In genomic region chr17:52995127-52995526, GRCh38 we compare ENCODE assay signal across 16 cellular contexts.
"Had no signal": no experiment of that assay in that cellular context is flagged by ENCODE, and none has a peak within 500 bp of the region (broad histone marks: within the 10 kb centered on the region; RNA-seq: fewer than 3 reads in every experiment).

No MANE protein-coding gene starts in this region.

- H3K27me3 Mint-ChIP-seq: activated naive CD8-positive, alpha-beta T cell; naive thymus-derived CD4-positive, alpha-beta T cell had no signal

- H3K4me3 ChIP-seq: gastroesophageal sphincter, mucosa of descending colon, pancreas, stomach, testis, upper lobe of left lung had no signal

- H3K4me1 Mint-ChIP-seq: naive thymus-derived CD4-positive, alpha-beta T cell had no signal

- H3K4me3 Mint-ChIP-seq: activated CD8-positive, alpha-beta T cell treated with anti-CD3 and anti-CD28 coated beads, Interleukin-2, amount 10 ng/mL, durations not matched to agents 7 days and 5 days; activated naive CD8-positive, alpha-beta T cell; activated T-cell treated with anti-CD3 and anti-CD28 coated beads, Interleukin-2, amount 50 U/mL, for 72 hours; naive thymus-derived CD4-positive, alpha-beta T cell had no signal

- H3K36me3 Mint-ChIP-seq: activated naive CD8-positive, alpha-beta T cell; naive thymus-derived CD4-positive, alpha-beta T cell had no signal

- H3K27ac Mint-ChIP-seq: activated CD8-positive, alpha-beta T cell treated with anti-CD3 and anti-CD28 coated beads, Interleukin-2, amount 10 ng/mL, durations not matched to agents 7 days and 5 days; activated naive CD8-positive, alpha-beta T cell; activated T-cell treated with anti-CD3 and anti-CD28 coated beads, Interleukin-2, amount 50 U/mL, for 72 hours; naive thymus-derived CD4-positive, alpha-beta T cell had no signal

- H3K27ac ChIP-seq: gastroesophageal sphincter, pancreas, stomach, testis, upper lobe of left lung had no signal

- H3K36me3 ChIP-seq: gastroesophageal sphincter, pancreas, stomach, upper lobe of left lung had no signal

- H3K9me3 ChIP-seq: gastroesophageal sphincter, mucosa of descending colon, pancreas, testis had no signal

- H3K27me3 ChIP-seq: gastroesophageal sphincter, pancreas, stomach, testis, upper lobe of left lung had no signal

- DNase-seq: activated CD4-positive, alpha-beta T cell treated with anti-CD3 and anti-CD28 coated beads for 4 hours; activated CD8-positive, alpha-beta memory T cell treated with anti-CD3 and anti-CD28 coated beads, Interleukin-2, amount 50 U/mL, for 4 hours; activated CD8-positive, alpha-beta T cell treated with anti-CD3 and anti-CD28 coated beads, Interleukin-2, amount 10 ng/mL, durations not matched to agents 7 days and 5 days; activated gamma-delta T cell treated with Interleukin-2 at 50 U/mL for 16 hours; activated T-cell treated with anti-CD3 and anti-CD28 coated beads, Interleukin-2, amount 50 U/mL, for 72 hours; amniotic stem cell; mammary epithelial cell; mucosa of descending colon; naive thymus-derived CD4-positive, alpha-beta T cell; pancreas; stimulated activated CD4-positive, alpha-beta T cell treated with anti-CD3 and anti-CD28 coated beads, Interleukin-1b, Interleukin-23, amount 100 ng/mL, for 48 hours; stomach; testis; upper lobe of left lung had no signal

- H3K4me1 ChIP-seq: gastroesophageal sphincter, pancreas, stomach, testis, upper lobe of left lung had no signal
